Comparison of ENCODE assay signal across 15 cellular contexts in genomic region chr17:15957608-15958307, GRCh38. TPM values are rescaled to one million over a fixed set of nuclear protein-coding genes. Genes with fewer than 3 reads are reported as not detected.
DNase-seq lines count a peak whose midpoint lies in the region; ATAC-seq and TF ChIP-seq lines count a peak whose summit lies in the region.
"Had no signal": no experiment of that assay in that cellular context is flagged by ENCODE, and none has a peak within 500 bp of the region (broad histone marks: within the 10 kb centered on the region; RNA-seq: fewer than 3 reads in every experiment).

No MANE protein-coding gene starts in this region.

- no peak for TF ChIP-seq POLR2A in sigmoid colon (IDR thresholded peaks at IDR 0.05)

- no peak for DNase-seq in activated naive CD8-positive, alpha-beta T cell treated with anti-CD3 and anti-CD28 coated beads for 36 hours
- DNase-seq in PC-9 (peak; percentile 34 to 71), sigmoid colon (peak; percentile 52), GM20000 (ENCODE audit: low spot score) (no peak)
- DNase-seq in effector CD4-positive, alpha-beta T cell, result no peak
- DNase-seq: activated CD4-positive, CD25-positive, alpha-beta regulatory T cell treated with anti-CD3 and anti-CD28 coated beads, Interleukin-2, amount 50 U/mL, for 72 hours; activated naive CD4-positive, alpha-beta T cell treated with anti-CD3 and anti-CD28 coated beads, Interleukin-2, amount 10 ng/mL, durations not matched to agents 7 days and 5 days; DMS79 treated with DMSO at 0.1 percent for 48 hours; glutamatergic neuron; NCI-H1436 treated with DMSO at 0.1 percent for 48 hours; T1000 had no signal

- H3K4me1 Mint-ChIP-seq in activated naive CD8-positive, alpha-beta T cell (ENCODE audit: low read depth), result peaks cover 33% of the 10 kb centered on the region
- H3K4me1 Mint-ChIP-seq in activated naive CD8-positive, alpha-beta T cell treated with anti-CD3 and anti-CD28 coated beads for 36 hours, result peaks cover 38% of the 10 kb centered on the region
- H3K4me1 Mint-ChIP-seq in brain, result peaks cover 31% of the 10 kb centered on the region

- intact Hi-C loops in PC-9 (cut with micrococcal nuclease; ENCODE audit: unreplicated experiment), result loop anchor here (1.0 to 5.0 kb wide), 5 partner anchors 9 to 330 kb away; no protein-coding TSS in a partner anchor
- intact Hi-C loops in sigmoid colon (cut with DNase I), result no loop called here

- CTCF ChIA-PET in PC-9 (lab: Charles Lee), result interaction anchor here (0.7 to 1.6 kb wide), 3 partner anchors 9 to 83 kb away, joined by 3 to 5 read pairs (median 3); partner anchors contain the start of gene ADORA2B

- no peaks in the 10 kb centered on the region for H3K9me3 Mint-ChIP-seq in activated naive CD8-positive, alpha-beta T cell (ENCODE audit: low read depth)
- no peaks in the 10 kb centered on the region for H3K9me3 Mint-ChIP-seq in activated naive CD8-positive, alpha-beta T cell treated with anti-CD3 and anti-CD28 coated beads for 36 hours
- no peaks in the 10 kb centered on the region for H3K9me3 Mint-ChIP-seq in brain
- H3K9me3 Mint-ChIP-seq: activated naive CD4-positive, alpha-beta T cell treated with anti-CD3 and anti-CD28 coated beads, Interleukin-2, amount 10 ng/mL, durations not matched to agents 7 days and 5 days had no signal

- peaks cover 68% of the 10 kb centered on the region for H3F3A ChIP-seq in PC-9 (ENCODE audit: insufficient read depth, low read depth)

- H3K79me2 ChIP-seq in PC-9 (ENCODE audit: low read depth), result peaks cover 90% of the 10 kb centered on the region

- H3K9me2 ChIP-seq in PC-9 (ENCODE audit: insufficient read depth), result no peaks in the 10 kb centered on the region

- H3K36me3 Mint-ChIP-seq in activated naive CD8-positive, alpha-beta T cell, result peaks cover 2% of the 10 kb centered on the region
- H3K36me3 Mint-ChIP-seq in activated naive CD8-positive, alpha-beta T cell treated with anti-CD3 and anti-CD28 coated beads for 36 hours, result peaks cover 7% of the 10 kb centered on the region
- H3K36me3 Mint-ChIP-seq in brain, result no peaks in the 10 kb centered on the region
- H3K36me3 Mint-ChIP-seq: activated naive CD4-positive, alpha-beta T cell treated with anti-CD3 and anti-CD28 coated beads, Interleukin-2, amount 10 ng/mL, durations not matched to agents 7 days and 5 days had no signal

- H3K9me3 ChIP-seq in PC-9 (ENCODE audit: insufficient read depth, low read depth) (no peaks in the 10 kb centered on the region), sigmoid colon (no peaks in the 10 kb centered on the region)
- H3K9me3 ChIP-seq: vagina had no signal

- H3K4me3 Mint-ChIP-seq in activated naive CD8-positive, alpha-beta T cell, result peak overlapping the region; percentile 53
- H3K4me3 Mint-ChIP-seq in activated naive CD8-positive, alpha-beta T cell treated with anti-CD3 and anti-CD28 coated beads for 36 hours, result no peak overlapping the region
- H3K4me3 Mint-ChIP-seq in brain, result no peak overlapping the region
- H3K4me3 Mint-ChIP-seq: activated naive CD4-positive, alpha-beta T cell treated with anti-CD3 and anti-CD28 coated beads, Interleukin-2, amount 10 ng/mL, durations not matched to agents 7 days and 5 days had no signal

- peak overlapping the region; percentile 80; the same call in 1 of the 2 replicates for H3K4me2 ChIP-seq in PC-9

- TF ChIP-seq CTCF in PC-9 (conservative IDR thresholded peaks at IDR 0.05) (no peak), brain (conservative IDR thresholded peaks at IDR 0.05) (no peak), sigmoid colon (IDR thresholded peaks at IDR 0.05) (no peak), GM20000 (IDR thresholded peaks at IDR 0.05; ENCODE audit: extremely low read depth, missing control alignments) (no peak)

- H3K4me1 ChIP-seq in PC-9 (replicated peaks; ENCODE audit: insufficient read depth) (peaks cover 65% of the 10 kb centered on the region), sigmoid colon (peaks cover 0 to 26% (median 14%) of the 10 kb centered on the region in 4 donors)

- BruUV-seq in PC-9 (replicated peaks; lab: Mats Ljungman, UMichigan), result TSS peak; percentile 62

- no peaks in the 10 kb centered on the region for H3K27me3 ChIP-seq in PC-9 (ENCODE audit: insufficient read depth, low read depth)
- no peaks in the 10 kb centered on the region for H3K27me3 ChIP-seq in sigmoid colon
- H3K27me3 ChIP-seq: vagina had no signal

- H3K27ac ChIP-seq in PC-9, result peak overlapping the region; percentile 99
- H3K27ac ChIP-seq in sigmoid colon, result no peak overlapping the region
- H3K27ac ChIP-seq: vagina had no signal

- H3K27me3 Mint-ChIP-seq in activated naive CD8-positive, alpha-beta T cell, result no peaks in the 10 kb centered on the region
- H3K27me3 Mint-ChIP-seq in activated naive CD8-positive, alpha-beta T cell treated with anti-CD3 and anti-CD28 coated beads for 36 hours, result no peaks in the 10 kb centered on the region
- no peaks in the 10 kb centered on the region for H3K27me3 Mint-ChIP-seq in brain

- POLR2A ChIA-PET in PC-9 (lab: Charles Lee; ENCODE audit: unreplicated experiment), result interaction anchor here (0.5 to 0.8 kb wide), 2 partner anchors 13 to 481 kb away, joined by 3 to 6 read pairs; no protein-coding TSS in a partner anchor

- 60 to 85% methylated on average over 18 to 19 of the region's 19 CpGs for WGBS in sigmoid colon, 2 donors

- no peak for ATAC-seq in HG03196 (IDR thresholded peaks at IDR 0.05; ENCODE audit: unreplicated experiment)

- peak overlapping the region; percentile 89 for H3K27ac Mint-ChIP-seq in activated naive CD8-positive, alpha-beta T cell
- no peak overlapping the region for H3K27ac Mint-ChIP-seq in activated naive CD8-positive, alpha-beta T cell treated with anti-CD3 and anti-CD28 coated beads for 36 hours
- H3K27ac Mint-ChIP-seq in brain, result peak overlapping the region in 3 of 5 experiments; percentile 1 to 82 (median 78)
- H3K27ac Mint-ChIP-seq: activated naive CD4-positive, alpha-beta T cell treated with anti-CD3 and anti-CD28 coated beads, Interleukin-2, amount 10 ng/mL, durations not matched to agents 7 days and 5 days had no signal

- no peak overlapping the region for H2AFZ ChIP-seq in PC-9

- H3K4me3 ChIP-seq in PC-9 (no peak overlapping the region), sigmoid colon (no peak overlapping the region)
- H3K4me3 ChIP-seq: vagina had no signal

- no peak for TF ChIP-seq EP300 in sigmoid colon (IDR thresholded peaks at IDR 0.05)

- H3K36me3 ChIP-seq in PC-9 (ENCODE audit: low read depth), result no peaks in the 10 kb centered on the region
- no peaks in the 10 kb centered on the region for H3K36me3 ChIP-seq in sigmoid colon
- H3K36me3 ChIP-seq: vagina had no signal

- H4K20me1 ChIP-seq in PC-9 (ENCODE audit: insufficient read depth), result no peaks in the 10 kb centered on the region

RNA-seq across cellular contexts. Expression of gene ADORA2B, which starts 12.8 kb away (rescaled TPM):
- 1 to 10 TPM; 7.0 to 7.1 TPM for total RNA-seq in activated naive CD8-positive, alpha-beta T cell treated with anti-CD3 and anti-CD28 coated beads for 36 hours
- total RNA-seq in PC-9 (2021) (32.6 and 42.7 TPM in 2 replicates), sigmoid colon (1 to 10 TPM; 2.2 to 5.4 (median 3.9) TPM)
- polyA plus RNA-seq in brain (ENCODE audit: insufficient read depth, low read depth, low replicate concordance) (3.4 TPM), sigmoid colon (10 to 100 TPM in 2 of 3 donors, 1 to 10 TPM in 1; 9.9 to 21.4 (median 12.0) TPM)

RNA-seq across cellular contexts. Expression of gene ZSWIM7, which starts 41.7 kb away (rescaled TPM):
- total RNA-seq in activated naive CD8-positive, alpha-beta T cell treated with anti-CD3 and anti-CD28 coated beads for 36 hours, result 10 to 100 TPM; 10.8 to 13.4 TPM
- total RNA-seq in PC-9 (2021), result 13.0 and 19.1 TPM in 2 replicates
- 55.9 TPM for polyA plus RNA-seq in brain (ENCODE audit: insufficient read depth, low read depth, low replicate concordance)
- 10 to 100 TPM; 13.0 to 25.8 (median 18.3) TPM for total RNA-seq in sigmoid colon
- polyA plus RNA-seq in sigmoid colon, result 10 to 100 TPM; 35.0 to 55.5 (median 46.2) TPM

RNA-seq across cellular contexts. Expression of gene TTC19, which starts 41.9 kb away (rescaled TPM):
- total RNA-seq in activated naive CD8-positive, alpha-beta T cell treated with anti-CD3 and anti-CD28 coated beads for 36 hours, result 10 to 100 TPM; 39.7 to 41.2 TPM
- total RNA-seq in PC-9 (2021) (53.5 and 74.7 TPM in 2 replicates), sigmoid colon (10 to 100 TPM; 41.0 to 59.1 (median 42.8) TPM)
- polyA plus RNA-seq in brain (ENCODE audit: insufficient read depth, low read depth, low replicate concordance) (35.8 TPM), sigmoid colon (10 to 100 TPM; 24.6 to 33.5 (median 32.3) TPM)

Comparison
In these comparisons a context has a peak if more than half of its experiments do, and no peak if none do; other contexts are left out.
1. DNase-seq: peak in PC-9 (2 of 2) and sigmoid colon (single experiment); none in activated naive CD8-positive, alpha-beta T cell treated with anti-CD3 and anti-CD28 coated beads for 36 hours (single experiment), GM20000 (single experiment) and effector CD4-positive, alpha-beta T cell (single experiment).